25 cellular contexts compared by ENCODE assay signal in the genomic region with DNA sequence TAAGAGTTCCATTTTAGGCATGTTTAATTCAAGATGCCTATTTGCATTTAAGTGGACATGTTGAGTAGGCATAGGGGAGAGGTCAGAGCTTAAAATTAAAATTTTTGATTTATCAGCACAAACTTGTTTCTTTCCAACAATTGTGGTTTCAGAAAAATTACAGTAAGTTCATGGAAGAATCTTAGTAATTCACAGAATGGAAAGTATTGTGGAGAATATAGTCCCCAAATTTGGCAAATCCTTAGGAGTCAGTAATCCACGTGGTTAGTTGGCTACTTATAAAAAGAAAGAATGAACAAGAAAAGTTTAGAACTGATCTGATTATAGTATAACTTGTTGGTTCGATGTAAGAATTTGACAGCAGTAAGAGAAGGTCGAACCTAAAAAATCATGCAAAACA.
"Had no signal": no experiment of that assay in that cellular context is flagged by ENCODE, and none has a peak within 500 bp of the region (broad histone marks: within the 10 kb centered on the region; RNA-seq: fewer than 3 reads in every experiment).

No MANE protein-coding gene starts in this region.

- H3K4me1 ChIP-seq: neural progenitor cell, parathyroid adenoma, psoas muscle, thyroid gland, vagina had no signal

- H3K27me3 ChIP-seq: neural progenitor cell, ovary, stomach, thyroid gland, tibial nerve, upper lobe of left lung, vagina had no signal

- DNase-seq: natural killer cell; occipital lobe; ovary; posterior cingulate gyrus; psoas muscle; right cardiac atrium; small intestine; stimulated activated CD4-positive, alpha-beta T cell treated with anti-CD3 and anti-CD28 coated beads, Interleukin-15, amount 100 ng/mL, for 24 hours; stimulated activated CD4-positive, alpha-beta T cell treated with anti-CD3 and anti-CD28 coated beads, Interleukin-2, amount 100 ng/mL, for 24 hours; stimulated activated CD4-positive, alpha-beta T cell treated with anti-CD3 and anti-CD28 coated beads, Interleukin-2, amount 100 ng/mL, for 48 hours; stimulated activated CD4-positive, alpha-beta T cell treated with anti-CD3 and anti-CD28 coated beads, Interleukin-4, amount 100 ng/mL, for 24 hours; stimulated activated naive B cell treated with anti-CD40 and anti-IgM and Interleukin-4, amounts not matched to agents 10 μg/mL and 1 μg/mL and 100 μg/mL, for 72 hours; stimulated activated naive CD4-positive, alpha-beta T cell treated with Interleukin-2 at 50 U/mL for 16 hours; stomach; thyroid gland; trophoblast cell; upper lobe of left lung had no signal

- ATAC-seq: natural killer cell; psoas muscle; right cardiac atrium; sciatic nerve; stimulated activated effector memory CD8-positive, alpha-beta T cell treated with anti-CD3 and anti-CD28 coated beads, Interleukin-12 subunit alpha, Interleukin-12 subunit beta, amount 100 ng/mL, for 72 hours; stimulated activated naive B cell treated with anti-CD40 and anti-IgM and Interleukin-4, amounts not matched to agents 10 μg/mL and 1 μg/mL and 100 μg/mL, for 72 hours had no signal

- H3K36me3 ChIP-seq: neural progenitor cell, ovary, stomach, thoracic aorta, thyroid gland, tibial nerve, upper lobe of left lung, vagina had no signal

- H2AFZ ChIP-seq: neural progenitor cell, parathyroid adenoma had no signal

- H3K9me3 ChIP-seq: ovary, psoas muscle, stomach, thoracic aorta, thyroid gland, tibial nerve, upper lobe of left lung, vagina had no signal

- H3K4me3 ChIP-seq: neural progenitor cell, ovary, psoas muscle, stomach, thoracic aorta, thyroid gland, tibial nerve, upper lobe of left lung, vagina had no signal

- FAIRE-seq: small intestine, urothelium cell line had no signal

- H3K79me2 ChIP-seq: parathyroid adenoma had no signal

- H3K4me2 ChIP-seq: neural progenitor cell had no signal

- H3K9ac ChIP-seq: neural progenitor cell, parathyroid adenoma had no signal

- H3K27ac ChIP-seq: neural progenitor cell, ovary, parathyroid adenoma, psoas muscle, stomach, thoracic aorta, thyroid gland, tibial nerve, upper lobe of left lung, vagina had no signal
